Comparison of ENCODE assay signal across 20 cellular contexts in the genomic region with DNA sequence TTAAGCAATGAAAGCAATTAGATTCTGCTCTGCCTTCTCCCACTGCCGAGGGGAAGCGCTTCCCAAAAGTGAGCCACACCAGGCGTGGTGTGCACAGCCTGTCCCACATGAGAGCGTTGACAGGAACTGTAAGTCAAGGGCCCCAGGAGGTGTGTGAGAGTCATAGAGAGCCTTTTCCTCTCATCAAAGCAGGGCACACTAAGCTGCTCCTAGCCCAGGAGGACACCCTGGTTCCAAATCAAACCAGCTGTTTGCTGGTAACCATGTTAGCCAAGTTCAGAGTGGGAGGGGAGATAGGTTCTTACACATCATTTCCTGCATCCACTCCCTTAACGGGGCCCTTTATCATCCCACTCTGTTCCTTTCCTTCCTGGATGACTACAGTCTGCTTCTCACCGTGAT.
DNase-seq lines count a peak whose midpoint lies in the region; ATAC-seq, FAIRE-seq and TF ChIP-seq lines count a peak whose summit lies in the region.
"Had no signal": no experiment of that assay in that cellular context is flagged by ENCODE, and none has a peak within 500 bp of the region (broad histone marks: within the 10 kb centered on the region; RNA-seq: fewer than 3 reads in every experiment).

No MANE protein-coding gene starts in this region.

- H3K18ac ChIP-seq in H9 (ENCODE audit: insufficient read length, low read depth, low read length), result no peak overlapping the region

- no peaks in the 10 kb centered on the region for H3K79me2 ChIP-seq in osteoblast (ENCODE audit: insufficient read depth, low read length)
- no peaks in the 10 kb centered on the region for H3K79me2 ChIP-seq in OCI-LY7 (ENCODE audit: insufficient read depth, low read depth, low read length)
- no peaks in the 10 kb centered on the region for H3K79me2 ChIP-seq in H9 (ENCODE audit: insufficient read depth, low read length)

- H3K4me3 ChIP-seq in RWPE2 (ENCODE audit: severe bottlenecking) (no peak overlapping the region), fibroblast of mammary gland (ENCODE audit: control insufficient read depth, low read depth, low read length) (no peak overlapping the region), osteoblast (ENCODE audit: insufficient read depth, low read length) (no peak overlapping the region), OCI-LY7 (ENCODE audit: low read depth, low read length, poor library complexity, severe bottlenecking) (no peak overlapping the region)

- no peak overlapping the region for H2BK20ac ChIP-seq in H9 (ENCODE audit: low read depth, low read length, poor library complexity, severe bottlenecking)

- intact Hi-C loops in activated CD4-positive, alpha-beta memory T cell treated with anti-CD3 and anti-CD28 coated beads for 36 hours (cut with micrococcal nuclease), result no loop called here
- intact Hi-C loops in OCI-LY7 (cut with micrococcal nuclease; ENCODE audit: unreplicated experiment), result no loop called here

- H3K4me2 ChIP-seq in osteoblast (ENCODE audit: insufficient read depth, low read length) (no peak overlapping the region), OCI-LY7 (ENCODE audit: low read length) (no peak overlapping the region), H9 (ENCODE audit: insufficient read depth, insufficient read length, low read length) (no peak overlapping the region)

- H3K27ac Mint-ChIP-seq in activated CD4-positive, alpha-beta memory T cell treated with anti-CD3 and anti-CD28 coated beads for 36 hours, result no peak overlapping the region
- H3K27ac Mint-ChIP-seq in activated CD4-positive, alpha-beta memory T cell treated with anti-CD3 and anti-CD28 coated beads, Interleukin-2, amount 10 ng/mL, durations not matched to agents 7 days and 5 days, result no peak overlapping the region
- 0 out of 7 replicates have a peak overlapping the region, but pooled peaks of 1 of the 3 experiments have one; percentile 75 for H3K27ac Mint-ChIP-seq in H9
- H3K27ac Mint-ChIP-seq: activated naive CD8-positive, alpha-beta T cell treated with anti-CD3 and anti-CD28 coated beads, Interleukin-2, amount 10 ng/mL, durations not matched to agents 7 days and 5 days; CD8-positive, alpha-beta T cell; progenitor cell of endocrine pancreas had no signal

- no peak overlapping the region for H4K91ac ChIP-seq in H9 (ENCODE audit: insufficient read length, low read depth, low read length)

- H3K27me3 Mint-ChIP-seq in activated CD4-positive, alpha-beta memory T cell treated with anti-CD3 and anti-CD28 coated beads for 36 hours, result peaks cover 13% of the 10 kb centered on the region
- H3K27me3 Mint-ChIP-seq in activated CD4-positive, alpha-beta memory T cell treated with anti-CD3 and anti-CD28 coated beads, Interleukin-2, amount 10 ng/mL, durations not matched to agents 7 days and 5 days, result peaks cover 14% of the 10 kb centered on the region
- H3K27me3 Mint-ChIP-seq in H9 (ENCODE audit: low read depth), result no peaks in the 10 kb centered on the region

- H3K79me1 ChIP-seq in H9 (ENCODE audit: insufficient read depth, low read depth, low read length, poor library complexity, severe bottlenecking), result no peaks in the 10 kb centered on the region

- H2BK120ac ChIP-seq in H9 (ENCODE audit: low read depth, low read length, poor library complexity, severe bottlenecking), result no peak overlapping the region

- no peak overlapping the region for H2BK15ac ChIP-seq in H9 (ENCODE audit: low read depth, low read length)

- H3K4me3 Mint-ChIP-seq in activated CD4-positive, alpha-beta memory T cell treated with anti-CD3 and anti-CD28 coated beads for 36 hours, result no peak overlapping the region
- no peak overlapping the region for H3K4me3 Mint-ChIP-seq in activated CD4-positive, alpha-beta memory T cell treated with anti-CD3 and anti-CD28 coated beads, Interleukin-2, amount 10 ng/mL, durations not matched to agents 7 days and 5 days
- H3K4me3 Mint-ChIP-seq in H9, result no peak overlapping the region
- H3K4me3 Mint-ChIP-seq: activated naive CD8-positive, alpha-beta T cell treated with anti-CD3 and anti-CD28 coated beads, Interleukin-2, amount 10 ng/mL, durations not matched to agents 7 days and 5 days; CD8-positive, alpha-beta T cell; naive B cell had no signal

- CTCF ChIA-PET in activated CD4-positive, alpha-beta memory T cell treated with anti-CD3 and anti-CD28 coated beads for 36 hours (lab: Charles Lee), result interaction anchor here (0.8 to 1.0 kb wide), 2 partner anchors 39 to 41 kb away, joined by 3 read pairs; no protein-coding TSS in a partner anchor
- CTCF ChIA-PET in activated CD4-positive, alpha-beta memory T cell treated with anti-CD3 and anti-CD28 coated beads, Interleukin-2, amount 10 ng/mL, durations not matched to agents 7 days and 5 days (lab: Charles Lee), result no interaction called here
- CTCF ChIA-PET in OCI-LY7 (lab: Charles Lee; ENCODE audit: unreplicated experiment), result no interaction called here

- no peak overlapping the region for H3K4ac ChIP-seq in H9 (ENCODE audit: low read depth, low read length)

- no peaks in the 10 kb centered on the region for H3K36me3 Mint-ChIP-seq in activated CD4-positive, alpha-beta memory T cell treated with anti-CD3 and anti-CD28 coated beads for 36 hours
- H3K36me3 Mint-ChIP-seq in activated CD4-positive, alpha-beta memory T cell treated with anti-CD3 and anti-CD28 coated beads, Interleukin-2, amount 10 ng/mL, durations not matched to agents 7 days and 5 days (ENCODE audit: low read depth), result no peaks in the 10 kb centered on the region
- H3K36me3 Mint-ChIP-seq in H9 (ENCODE audit: insufficient read depth in 1 of 3, low read depth in 3 of 3), result no peaks in the 10 kb centered on the region
- H3K36me3 Mint-ChIP-seq: activated naive CD8-positive, alpha-beta T cell treated with anti-CD3 and anti-CD28 coated beads, Interleukin-2, amount 10 ng/mL, durations not matched to agents 7 days and 5 days; CD8-positive, alpha-beta T cell; naive B cell had no signal

- peak; percentile 24; the same call in 2 of the 3 replicates for ATAC-seq in RWPE2 (ENCODE audit: low read depth)
- ATAC-seq: CD8-positive, alpha-beta T cell had no signal

- no peak overlapping the region for H2BK5ac ChIP-seq in H9 (ENCODE audit: insufficient read length, low read length)

- H3K9me3 ChIP-seq in RWPE2 (ENCODE audit: severe bottlenecking), result no peaks in the 10 kb centered on the region
- no peaks in the 10 kb centered on the region for H3K9me3 ChIP-seq in osteoblast (ENCODE audit: low read depth, low read length)
- H3K9me3 ChIP-seq in OCI-LY7 (ENCODE audit: low read length), result no peaks in the 10 kb centered on the region
- no peaks in the 10 kb centered on the region for H3K9me3 ChIP-seq in H9 (ENCODE audit: control insufficient read depth, low read depth, low read length)

- no peak for FAIRE-seq in D721Med (lab: Jason Lieb, UNC)
- FAIRE-seq: GM12891 had no signal

- no peaks in the 10 kb centered on the region for H3K23me2 ChIP-seq in H9 (ENCODE audit: insufficient read length, low read depth, low read length, poor library complexity, severe bottlenecking)

- no peak overlapping the region for H3T11ph ChIP-seq in H9 (ENCODE audit: low read length)

- H3K9me2 ChIP-seq in OCI-LY7 (ENCODE audit: insufficient read depth, low read length), result no peaks in the 10 kb centered on the region

- H2AFZ ChIP-seq in osteoblast (ENCODE audit: low read length) (peak overlapping the region; percentile 10), OCI-LY7 (ENCODE audit: low read length) (no peak overlapping the region), H9 (ENCODE audit: low read length) (no peak overlapping the region)

- TF ChIP-seq CTCF in RWPE2 (IDR thresholded peaks at IDR 0.05; ENCODE audit: poor library complexity, severe bottlenecking) (no peak), fibroblast of mammary gland (conservative IDR thresholded peaks at IDR 0.05; ENCODE audit: control insufficient read depth, insufficient read depth, low read depth, low read length) (no peak), osteoblast (IDR thresholded peaks at IDR 0.05; ENCODE audit: extremely low read depth, low read depth, low read length) (no peak), D721Med (IDR thresholded peaks at IDR 0.05; ENCODE audit: insufficient read depth, missing control alignments) (no peak), OCI-LY7 (conservative IDR thresholded peaks at IDR 0.05; ENCODE audit: low read length) (no peak), H9 (conservative IDR thresholded peaks at IDR 0.05) (no peak)

- POLR2A ChIA-PET in activated CD4-positive, alpha-beta memory T cell treated with anti-CD3 and anti-CD28 coated beads for 36 hours (lab: Charles Lee), result no interaction called here
- POLR2A ChIA-PET in activated CD4-positive, alpha-beta memory T cell treated with anti-CD3 and anti-CD28 coated beads, Interleukin-2, amount 10 ng/mL, durations not matched to agents 7 days and 5 days (lab: Charles Lee), result no interaction called here
- POLR2A ChIA-PET in OCI-LY7 (lab: Charles Lee), result no interaction called here

- no peaks in the 10 kb centered on the region for H3K27me3 ChIP-seq in RWPE2 (ENCODE audit: insufficient read depth, poor library complexity, severe bottlenecking)
- no peaks in the 10 kb centered on the region for H3K27me3 ChIP-seq in osteoblast (ENCODE audit: insufficient read depth, low read length)
- no peaks in the 10 kb centered on the region for H3K27me3 ChIP-seq in H9 (ENCODE audit: insufficient read depth, low read length)

- no peaks in the 10 kb centered on the region for H3K9me3 Mint-ChIP-seq in activated CD4-positive, alpha-beta memory T cell treated with anti-CD3 and anti-CD28 coated beads for 36 hours
- no peaks in the 10 kb centered on the region for H3K9me3 Mint-ChIP-seq in activated CD4-positive, alpha-beta memory T cell treated with anti-CD3 and anti-CD28 coated beads, Interleukin-2, amount 10 ng/mL, durations not matched to agents 7 days and 5 days
- no peaks in the 10 kb centered on the region for H3K9me3 Mint-ChIP-seq in H9
- H3K9me3 Mint-ChIP-seq: activated naive CD8-positive, alpha-beta T cell treated with anti-CD3 and anti-CD28 coated beads, Interleukin-2, amount 10 ng/mL, durations not matched to agents 7 days and 5 days; CD8-positive, alpha-beta T cell; naive B cell had no signal

- H3K23ac ChIP-seq in H9 (ENCODE audit: insufficient read length, low read depth, low read length), result no peak overlapping the region

- H3K4me1 ChIP-seq in RWPE2 (ENCODE audit: insufficient read depth, poor library complexity, severe bottlenecking) (peaks cover 39% of the 10 kb centered on the region), osteoblast (ENCODE audit: insufficient read depth, low read length) (no peaks in the 10 kb centered on the region), OCI-LY7 (ENCODE audit: insufficient read depth, low read length, poor library complexity, severe bottlenecking) (no peaks in the 10 kb centered on the region), H9 (ENCODE audit: insufficient read depth, low read length) (no peaks in the 10 kb centered on the region)

- no peak overlapping the region for H4K5ac ChIP-seq in H9 (ENCODE audit: insufficient read length, low read depth, low read length)

- H3K9ac ChIP-seq in H9 (ENCODE audit: extremely low read depth, insufficient read length, low read length), result no peak overlapping the region

- no peak overlapping the region for H3K56ac ChIP-seq in H9 (ENCODE audit: insufficient read length, low read depth, low read length)

- H3K4me1 Mint-ChIP-seq in activated CD4-positive, alpha-beta memory T cell treated with anti-CD3 and anti-CD28 coated beads for 36 hours (ENCODE audit: low read depth), result no peaks in the 10 kb centered on the region
- H3K4me1 Mint-ChIP-seq in activated CD4-positive, alpha-beta memory T cell treated with anti-CD3 and anti-CD28 coated beads, Interleukin-2, amount 10 ng/mL, durations not matched to agents 7 days and 5 days, result no peaks in the 10 kb centered on the region
- H3K4me1 Mint-ChIP-seq in H9, result peaks cover 0 to 3% of the 10 kb centered on the region in 2 experiments; a peak in 2 of 4 replicates
- H3K4me1 Mint-ChIP-seq: naive B cell had no signal

- H4K8ac ChIP-seq in H9 (replicated peaks; ENCODE audit: insufficient read length, low read depth, low read length), result no peak overlapping the region

- H3K14ac ChIP-seq in H9 (ENCODE audit: insufficient read depth, low read length), result no peak overlapping the region

- BruUV-seq in OCI-LY7 (replicated peaks; lab: Mats Ljungman, UMichigan), result no TSS peak

- no peak overlapping the region for H2AK5ac ChIP-seq in H9 (ENCODE audit: insufficient read length, low read length)

- no peaks in the 10 kb centered on the region for H4K20me1 ChIP-seq in osteoblast (ENCODE audit: insufficient read depth, low read length)
- H4K20me1 ChIP-seq in OCI-LY7 (ENCODE audit: insufficient read depth, low read length), result no peaks in the 10 kb centered on the region
- H4K20me1 ChIP-seq in H9 (ENCODE audit: control insufficient read depth, insufficient read depth, insufficient read length), result peaks cover 2% of the 10 kb centered on the region

- no CpG with 5 or more reads among the region's 6 CpGs for WGBS in H9 (ENCODE audit: extremely low coverage, insufficient read length, low lambda C conversion rate)

- H3K27ac ChIP-seq in RWPE2 (ENCODE audit: poor library complexity, severe bottlenecking) (peak overlapping the region; percentile 82), osteoblast (ENCODE audit: low read depth, low read length) (no peak overlapping the region), OCI-LY7 (ENCODE audit: low read depth, low read length, poor library complexity, severe bottlenecking) (no peak overlapping the region), H9 (ENCODE audit: insufficient read length, low read depth, low read length) (no peak overlapping the region)
- H3K27ac ChIP-seq: HL-60 had no signal

- DNase-seq in activated CD4-positive, alpha-beta memory T cell treated with anti-CD3 and anti-CD28 coated beads for 36 hours, result peak; percentile 11
- no peak for DNase-seq in activated CD4-positive, alpha-beta memory T cell treated with anti-CD3 and anti-CD28 coated beads, Interleukin-2, amount 10 ng/mL, durations not matched to agents 7 days and 5 days
- DNase-seq in RWPE2 (ENCODE audit: low spot score), result no peak
- DNase-seq in fibroblast of mammary gland (ENCODE audit: low read depth), result peak; percentile 31
- DNase-seq in osteoblast (ENCODE audit: insufficient read length, low spot score, missing footprints), result peak; percentile 62
- no peak for DNase-seq in D721Med (ENCODE audit: insufficient read length, low spot score)
- DNase-seq in OCI-LY7 (ENCODE audit: low spot score), result no peak
- DNase-seq in H9, result no peak
- DNase-seq: activated CD8-positive, alpha-beta memory T cell treated with anti-CD3 and anti-CD28 coated beads, Interleukin-2, amount 50 U/mL, for 48 hours; activated naive CD8-positive, alpha-beta T cell treated with anti-CD3 and anti-CD28 coated beads, Interleukin-2, amount 10 ng/mL, durations not matched to agents 7 days and 5 days; CD8-positive, alpha-beta T cell; head of caudate nucleus; kidney glomerular epithelial cell; naive B cell; NCI-H187 treated with DMSO at 0.1 percent for 48 hours; NCI-H510A treated with DMSO at 0.1 percent for 48 hours; stimulated activated CD4-positive, alpha-beta T cell treated with anti-CD3 and anti-CD28 coated beads, Interleukin-12 subunit alpha, Interleukin-12 subunit beta, amount 100 ng/mL, for 4 hours had no signal

- H3K36me3 ChIP-seq in RWPE2 (ENCODE audit: low read depth), result no peaks in the 10 kb centered on the region
- H3K36me3 ChIP-seq in osteoblast (ENCODE audit: insufficient read depth, low read length), result no peaks in the 10 kb centered on the region
- no peaks in the 10 kb centered on the region for H3K36me3 ChIP-seq in OCI-LY7 (ENCODE audit: insufficient read depth, low read length)

- no peak overlapping the region for H2BK12ac ChIP-seq in H9 (ENCODE audit: insufficient read length, low read depth, low read length)

Comparison
In these comparisons a context has a peak if more than half of its experiments do, and no peak if none do; other contexts are left out.
1. DNase-seq: peak in activated CD4-positive, alpha-beta memory T cell treated with anti-CD3 and anti-CD28 coated beads for 36 hours (single experiment), fibroblast of mammary gland (single experiment) and osteoblast (single experiment); none in activated CD4-positive, alpha-beta memory T cell treated with anti-CD3 and anti-CD28 coated beads, Interleukin-2, amount 10 ng/mL, durations not matched to agents 7 days and 5 days (single experiment), RWPE2 (single experiment), D721Med (single experiment), OCI-LY7 (single experiment) and H9 (single experiment).